Comparison of ENCODE assay signal across 31 cellular contexts in genomic region chr9:21522348-21522747, GRCh38. TPM values are rescaled to one million over a fixed set of nuclear protein-coding genes. Genes with fewer than 3 reads are reported as not detected.
"Had no signal": no experiment of that assay in that cellular context is flagged by ENCODE, and none has a peak within 500 bp of the region (broad histone marks: within the 10 kb centered on the region; RNA-seq: fewer than 3 reads in every experiment).

No MANE protein-coding gene starts in this region.

- H3K36me3 Mint-ChIP-seq: naive B cell had no signal

- H3K27ac ChIP-seq: colonic mucosa, esophagus squamous epithelium, gastrocnemius medialis, heart right ventricle, left lung, lower lobe of right lung had no signal

- H3K27me3 ChIP-seq: colonic mucosa, esophagus squamous epithelium, gastrocnemius medialis, left lung had no signal

- H3K36me3 ChIP-seq: colonic mucosa, gastrocnemius medialis, heart right ventricle, left lung, lower lobe of right lung had no signal

- H3K4me3 Mint-ChIP-seq: dendritic cell treated with granulocyte-macrophage colony-stimulating factor and Interleukin-4, amounts not matched to agents 40 ng/mL and 50 ng/mL, for 4 days; mesothelial cell of epicardium; naive B cell; naive thymus-derived CD8-positive, alpha-beta T cell had no signal

- H3K27ac Mint-ChIP-seq: dendritic cell treated with granulocyte-macrophage colony-stimulating factor and Interleukin-4, amounts not matched to agents 40 ng/mL and 50 ng/mL, for 4 days; mesothelial cell of epicardium; naive B cell had no signal

- H3K4me3 ChIP-seq: colonic mucosa, esophagus squamous epithelium, gastrocnemius medialis, heart right ventricle, left lung, lower lobe of right lung, mucosa of descending colon had no signal

- DNase-seq: colonic mucosa; cortex of kidney; effector memory CD4-positive, alpha-beta T cell; erythroblast; esophagus squamous epithelium; foreskin fibroblast; foreskin melanocyte; gastrocnemius medialis; glutamatergic neuron; head of caudate nucleus; heart right ventricle; hippocampal formation; left cardiac atrium; left lung; left ventricle myocardium superior; lower lobe of right lung; mesenchymal stem cell; mucosa of descending colon; naive B cell; naive thymus-derived CD8-positive, alpha-beta T cell had no signal

- ATAC-seq: esophagus mucosa; gastrocnemius medialis; heart right ventricle; left cardiac atrium; left lung; left ventricle myocardium superior; lower lobe of right lung; mucosa of descending colon; naive thymus-derived CD8-positive, alpha-beta T cell had no signal

- FAIRE-seq: endothelial cell of umbilical vein, islet of Langerhans, keratinocyte had no signal

- H3K9me3 ChIP-seq: colonic mucosa, esophagus squamous epithelium, gastrocnemius medialis, left lung, lower lobe of right lung, mucosa of descending colon had no signal

- H3K9me3 Mint-ChIP-seq: dendritic cell treated with granulocyte-macrophage colony-stimulating factor and Interleukin-4, amounts not matched to agents 40 ng/mL and 50 ng/mL, for 4 days had no signal

- H3K4me1 ChIP-seq: colonic mucosa, esophagus squamous epithelium, gastrocnemius medialis, heart right ventricle, left lung, lower lobe of right lung had no signal

RNA-seq across cellular contexts. Expression of gene IFNE, which starts 40.2 kb away (rescaled TPM):
- total RNA-seq: colonic mucosa, dermis microvascular lymphatic vessel endothelial cell, gastrocnemius medialis, heart right ventricle, left cardiac atrium, left lung, left ventricle myocardium superior, lower leg skin, lower lobe of right lung, lung microvascular endothelial cell, mesenteric fat pad, mucosa of descending colon, myocyte had no signal
- polyA plus RNA-seq: heart right ventricle; naive thymus-derived CD8-positive, alpha-beta T cell had no signal
